ENCODE assay signal across 18 cellular contexts in genomic region chr10:6182454-6183098, GRCh38. TPM values are rescaled to one million over a fixed set of nuclear protein-coding genes. Genes with fewer than 3 reads are reported as not detected.
DNase-seq lines count a peak whose midpoint lies in the region; ATAC-seq and TF ChIP-seq lines count a peak whose summit lies in the region.
"Had no signal": no experiment of that assay in that cellular context is flagged by ENCODE, and none has a peak within 500 bp of the region (broad histone marks: within the 10 kb centered on the region; RNA-seq: fewer than 3 reads in every experiment).

No MANE protein-coding gene starts in this region.

- CTCF ChIA-PET in CD4-positive, alpha-beta T cell (lab: Charles Lee) = interaction anchor here (1.4 kb wide), 1 partner anchor 10 kb away, joined by 4 read pairs; no protein-coding TSS in a partner anchor

- no peak overlapping the region for H3K27ac ChIP-seq in CD4-positive, alpha-beta T cell (ENCODE audit: low read depth, low read length)
- peak overlapping the region; percentile 53 for H3K27ac ChIP-seq in left ventricle myocardium inferior (replicated peaks)
- H3K27ac ChIP-seq in neuronal stem cell (replicated peaks; ENCODE audit: low read length) = no peak overlapping the region

- H3K4me2 ChIP-seq in neuronal stem cell (ENCODE audit: insufficient read depth, low read length, poor library complexity, severe bottlenecking) = no peak overlapping the region

- no peak overlapping the region for H3K4me3 Mint-ChIP-seq in CD4-positive, alpha-beta T cell
- H3K4me3 Mint-ChIP-seq in T-helper 17 cell = no peak overlapping the region
- H3K4me3 Mint-ChIP-seq: stimulated activated naive CD8-positive, alpha-beta T cell treated with anti-CD3 and anti-CD28 coated beads, Interleukin-15, Interleukin-2, amounts not matched to agents 100 ng/mL and 50 ng/mL, for 24 hours had no signal

- H3K4ac ChIP-seq in neuronal stem cell (ENCODE audit: low read length) = no peak overlapping the region

- no peak for ATAC-seq in CD4-positive, alpha-beta T cell (ENCODE audit: poor library complexity)
- ATAC-seq in T-helper 17 cell = no peak
- no peak for ATAC-seq in HG03354 (IDR thresholded peaks at IDR 0.05; ENCODE audit: poor library complexity, severe bottlenecking, unreplicated experiment)
- no peak for ATAC-seq in HG03108 (IDR thresholded peaks at IDR 0.05; ENCODE audit: unreplicated experiment)

- POLR2A ChIA-PET in CD4-positive, alpha-beta T cell (lab: Charles Lee) = interaction anchor here (0.6 kb wide), 1 partner anchor 20 kb away, joined by 4 read pairs; the partner anchor contains the start of gene PFKFB3

- no peaks in the 10 kb centered on the region for H3K36me3 Mint-ChIP-seq in CD4-positive, alpha-beta T cell (ENCODE audit: low read depth)
- H3K36me3 Mint-ChIP-seq in T-helper 17 cell (ENCODE audit: low read depth) = no peaks in the 10 kb centered on the region

- H3K4me1 Mint-ChIP-seq in CD4-positive, alpha-beta T cell (ENCODE audit: low read depth) = peaks cover 31% of the 10 kb centered on the region
- peaks cover 32% of the 10 kb centered on the region for H3K4me1 Mint-ChIP-seq in T-helper 17 cell

- peak overlapping the region; percentile 5 for H2BK5ac ChIP-seq in neuronal stem cell (ENCODE audit: low read length)

- no peak overlapping the region for H2BK12ac ChIP-seq in neuronal stem cell (ENCODE audit: low read length)

- peak overlapping the region; percentile 64 for H3K18ac ChIP-seq in neuronal stem cell (ENCODE audit: low read length)

- peak overlapping the region; percentile 30 for H3K27ac Mint-ChIP-seq in CD4-positive, alpha-beta T cell
- H3K27ac Mint-ChIP-seq in T-helper 17 cell = peak overlapping the region; percentile 82
- H3K27ac Mint-ChIP-seq: progenitor cell of endocrine pancreas; stimulated activated naive CD8-positive, alpha-beta T cell treated with anti-CD3 and anti-CD28 coated beads, Interleukin-15, Interleukin-2, amounts not matched to agents 100 ng/mL and 50 ng/mL, for 24 hours had no signal

- no CpG with 5 or more reads among the region's 16 CpGs for WGBS in neuronal stem cell (ENCODE audit: extremely low coverage in 2 of 2, insufficient read length in 2 of 2, insufficient replicate concordance in 1 of 2), 2 donors

- H4K91ac ChIP-seq in neuronal stem cell (ENCODE audit: low read depth, low read length, poor library complexity) = no peak overlapping the region

- H3K4me3 ChIP-seq in left ventricle myocardium inferior = no peak overlapping the region
- no peak overlapping the region for H3K4me3 ChIP-seq in neuronal stem cell (ENCODE audit: low read length in 2 of 2)
- H3K4me3 ChIP-seq: breast epithelium had no signal

- no peak overlapping the region for H3K9ac ChIP-seq in neuronal stem cell (ENCODE audit: low read depth, low read length, poor library complexity)

- no peaks in the 10 kb centered on the region for H3K36me3 ChIP-seq in left ventricle myocardium inferior
- H3K36me3 ChIP-seq in neuronal stem cell (replicated peaks in 1 of 2; ENCODE audit: control insufficient read depth in 2 of 2, insufficient read depth in 2 of 2, low read length in 2 of 2) = no peaks in the 10 kb centered on the region
- H3K36me3 ChIP-seq: breast epithelium had no signal

- no peaks in the 10 kb centered on the region for H3K9me3 ChIP-seq in CD4-positive, alpha-beta T cell (ENCODE audit: control insufficient read depth, low read length)
- H3K9me3 ChIP-seq in T-helper 17 cell (ENCODE audit: control insufficient read depth, low read length, poor library complexity, severe bottlenecking) = no peaks in the 10 kb centered on the region
- no peaks in the 10 kb centered on the region for H3K9me3 ChIP-seq in left ventricle myocardium inferior (replicated peaks)
- H3K9me3 ChIP-seq in neuronal stem cell (replicated peaks in 1 of 2; ENCODE audit: control insufficient read depth in 2 of 2, insufficient read depth in 1 of 2, low read depth in 1 of 2, low read length in 2 of 2) = no peaks in the 10 kb centered on the region
- H3K9me3 ChIP-seq: breast epithelium, Caco-2 had no signal

- H3K9me3 Mint-ChIP-seq in CD4-positive, alpha-beta T cell = no peaks in the 10 kb centered on the region
- H3K9me3 Mint-ChIP-seq: stimulated activated naive CD8-positive, alpha-beta T cell treated with anti-CD3 and anti-CD28 coated beads, Interleukin-15, Interleukin-2, amounts not matched to agents 100 ng/mL and 50 ng/mL, for 24 hours had no signal

- intact Hi-C loops in CD4-positive, alpha-beta T cell (cut with DNase I, micrococcal nuclease) = no loop called here
- intact Hi-C loops in left ventricle myocardium inferior (cut with micrococcal nuclease) = no loop called here

- H2AFZ ChIP-seq in neuronal stem cell (ENCODE audit: low read length) = no peak overlapping the region

- no peak for DNase-seq in CD4-positive, alpha-beta T cell
- DNase-seq in T-helper 17 cell (no peak), left ventricle myocardium inferior (no peak), neuronal stem cell (ENCODE audit: low spot score) (no peak)
- DNase-seq in stimulated activated CD4-positive, alpha-beta T cell treated with anti-CD3 and anti-CD28 coated beads, Interleukin-2, amount 100 ng/mL, for 48 hours = no peak
- no peak for DNase-seq in stimulated activated CD4-positive, alpha-beta T cell treated with anti-CD3 and anti-CD28 coated beads, Interleukin-4, amount 100 ng/mL, for 4 hours
- DNase-seq: activated naive CD4-positive, alpha-beta T cell treated with anti-CD3 and anti-CD28 coated beads, Interleukin-2, amount 50 U/mL, for 16 hours; activated T-cell treated with anti-CD3 and anti-CD28 coated beads for 4 hours; hippocampal formation; MM.1S; NCI-H187 treated with DMSO at 0.1 percent for 48 hours; stimulated activated CD4-positive, alpha-beta T cell treated with anti-CD3 and anti-CD28 coated beads, Interleukin-15, amount 100 ng/mL, for 24 hours had no signal

- TF ChIP-seq CTCF in CD4-positive, alpha-beta T cell (IDR thresholded peaks at IDR 0.05) = no peak
- no peak for TF ChIP-seq CTCF in left ventricle myocardium inferior (IDR thresholded peaks at IDR 0.05; ENCODE audit: borderline replicate concordance)

- H2BK120ac ChIP-seq in neuronal stem cell (ENCODE audit: low read depth, low read length) = no peak overlapping the region

- H3K27me3 Mint-ChIP-seq in CD4-positive, alpha-beta T cell = no peaks in the 10 kb centered on the region
- no peaks in the 10 kb centered on the region for H3K27me3 Mint-ChIP-seq in T-helper 17 cell
- H3K27me3 Mint-ChIP-seq: progenitor cell of endocrine pancreas; stimulated activated naive CD8-positive, alpha-beta T cell treated with anti-CD3 and anti-CD28 coated beads, Interleukin-15, Interleukin-2, amounts not matched to agents 100 ng/mL and 50 ng/mL, for 24 hours had no signal

- H4K8ac ChIP-seq in neuronal stem cell (ENCODE audit: low read depth, low read length) = peak overlapping the region; percentile 43

- no peak overlapping the region for H2BK15ac ChIP-seq in neuronal stem cell (ENCODE audit: low read length)

- H3K27me3 ChIP-seq in CD4-positive, alpha-beta T cell (ENCODE audit: control insufficient read depth, insufficient read depth, low read length) = no peaks in the 10 kb centered on the region
- H3K27me3 ChIP-seq in left ventricle myocardium inferior (ENCODE audit: low read depth) (no peaks in the 10 kb centered on the region), neuronal stem cell (ENCODE audit: control insufficient read depth in 3 of 3, insufficient read depth in 3 of 3, low read depth in 1 of 3, low read length in 3 of 3) (no peaks in the 10 kb centered on the region)
- H3K27me3 ChIP-seq: breast epithelium had no signal

- peak overlapping the region; percentile 81 for H2AK5ac ChIP-seq in neuronal stem cell (ENCODE audit: low read depth, low read length)

- peaks cover 37% of the 10 kb centered on the region for H3K4me1 ChIP-seq in left ventricle myocardium inferior
- H3K4me1 ChIP-seq in neuronal stem cell (ENCODE audit: control insufficient read depth in 2 of 2, insufficient read depth in 1 of 2, low read depth in 1 of 2, low read length in 2 of 2) = peaks cover 0 to 3% of the 10 kb centered on the region in 2 donors
- H3K4me1 ChIP-seq: breast epithelium, Caco-2 had no signal

- peak overlapping the region; percentile 55 for H3K23ac ChIP-seq in neuronal stem cell (ENCODE audit: low read depth, low read length, poor library complexity)

- H3K79me1 ChIP-seq in neuronal stem cell (ENCODE audit: low read depth, low read length) = peaks cover 5% of the 10 kb centered on the region

- peak overlapping the region; percentile 89 for H3K14ac ChIP-seq in neuronal stem cell (ENCODE audit: low read length)

RNA-seq across cellular contexts. Expression of gene PFKFB3, which starts 20.2 kb away (rescaled TPM):
- 100 to 1,000 TPM; 142 to 145 TPM for total RNA-seq in CD4-positive, alpha-beta T cell
- total RNA-seq in T-helper 17 cell (100 to 1,000 TPM in 1 of 2 donors, 10 to 100 TPM in 1; 93.3 to 146 TPM), left ventricle myocardium inferior (14.1 TPM)
- polyA plus RNA-seq in neuronal stem cell (2013, experiment 1 of 2) = 11.4 TPM
- polyA plus RNA-seq in neuronal stem cell (2013, experiment 2 of 2) = 11.8 TPM
